1 cellular context compared by ENCODE assay signal in genomic region chr3:134978658-134979057, GRCh38.
TF ChIP-seq lines count a peak whose summit lies in the region.

No MANE protein-coding gene starts in this region.

TF ChIP-seq in H1, 55 proteins besides CTCF, POLR2A, EP300 and RAD21 (continued from another document):
- no peak for TF ChIP-seq CHD7 (IDR thresholded peaks at IDR 0.05; ENCODE audit: insufficient replicate concordance, low read length)
